8 cellular contexts compared by ENCODE assay signal in genomic region chr7:66758964-66759628, GRCh38. TPM values are rescaled to one million over a fixed set of nuclear protein-coding genes. Genes with fewer than 3 reads are reported as not detected.
DNase-seq lines count a peak whose midpoint lies in the region; ATAC-seq, FAIRE-seq and TF ChIP-seq lines count a peak whose summit lies in the region.

No MANE protein-coding gene starts in this region.

- TF ChIP-seq POLR2A in GM12892 (IDR thresholded peaks at IDR 0.05; ENCODE audit: low read depth, low read length) (no peak), IMR-90 (IDR thresholded peaks at IDR 0.05; ENCODE audit: low read depth, low read length) (no peak)

- H2BK5ac ChIP-seq in IMR-90 (ENCODE audit: low read depth, low read length, poor library complexity, severe bottlenecking): no peak overlapping the region

- H4K5ac ChIP-seq in IMR-90 (ENCODE audit: low read depth, low read length): no peak overlapping the region

- H3K27me3 ChIP-seq in IMR-90 (ENCODE audit: control insufficient read depth, insufficient read depth, low read length) (no peaks in the 10 kb centered on the region), mammary epithelial cell (ENCODE audit: insufficient read depth, low read length) (no peaks in the 10 kb centered on the region)

- no peak for TF ChIP-seq CTCF in IMR-90 (conservative IDR thresholded peaks at IDR 0.05; ENCODE audit: low read depth, low read length)
- TF ChIP-seq CTCF in mammary epithelial cell (conservative IDR thresholded peaks at IDR 0.05 in 1 of 2, IDR thresholded peaks at IDR 0.05 in 1 of 2; ENCODE audit: extremely low read depth in 1 of 2, insufficient read depth in 1 of 2, low read depth in 1 of 2, low read length in 2 of 2): no peak

- H3K14ac ChIP-seq in IMR-90 (replicated peaks; ENCODE audit: low read depth, low read length): no peak overlapping the region

- H3K4me3 ChIP-seq in IMR-90 (ENCODE audit: insufficient read depth, low read depth, low read length) (no peak overlapping the region), mammary epithelial cell (replicated peaks in 1 of 3; ENCODE audit: insufficient read depth in 1 of 3, low read depth in 2 of 3, low read length in 3 of 3) (no peak overlapping the region)

- H2AFZ ChIP-seq in IMR-90 (replicated peaks; ENCODE audit: low read length, poor library complexity): no peak overlapping the region
- no peak overlapping the region for H2AFZ ChIP-seq in mammary epithelial cell (ENCODE audit: low read depth, low read length)

- POLR2A ChIA-PET in IMR-90 (lab: Charles Lee; ENCODE audit: unreplicated experiment): no interaction called here

- peaks cover 32 to 75% of the 10 kb centered on the region in 2 experiments for H3K79me1 ChIP-seq in IMR-90 (ENCODE audit: low read depth in 1 of 2, low read length in 2 of 2)

- FAIRE-seq in GM12892 (lab: Jason Lieb, UNC): peak; percentile 33

- peaks cover 21% of the 10 kb centered on the region for H3K9me1 ChIP-seq in IMR-90 (ENCODE audit: insufficient read depth, low read length)

- H2AK5ac ChIP-seq in IMR-90 (ENCODE audit: low read depth, low read length): no peak overlapping the region

- H2AK9ac ChIP-seq in IMR-90 (replicated peaks; ENCODE audit: low read depth, low read length, poor library complexity): no peak overlapping the region

- CTCF ChIA-PET in IMR-90 (lab: Yijun Ruan, JAX) (no interaction called here), mammary epithelial cell (lab: Charles Lee; ENCODE audit: low non-redundant PET) (no interaction called here)

- H2BK20ac ChIP-seq in IMR-90 (ENCODE audit: low read depth, low read length): no peak overlapping the region

- H3K36me3 ChIP-seq in IMR-90 (ENCODE audit: control insufficient read depth, insufficient read depth, low read length) (peaks cover 6% of the 10 kb centered on the region), mammary epithelial cell (ENCODE audit: insufficient read depth, low read length) (peaks cover 1% of the 10 kb centered on the region)

- H3K18ac ChIP-seq in IMR-90 (ENCODE audit: low read depth, low read length): no peak overlapping the region

- H3K9me3 ChIP-seq in IMR-90 (ENCODE audit: control insufficient read depth, insufficient read depth, low read length): no peaks in the 10 kb centered on the region
- H3K9me3 ChIP-seq in mammary epithelial cell (replicated peaks; ENCODE audit: insufficient read depth, low read length): no peaks in the 10 kb centered on the region

- dilution Hi-C loops in IMR-90 (cut with HindIII; ENCODE audit: low sequenced_read_pairs, unreplicated experiment): no loop called here
- dilution Hi-C loops in mammary epithelial cell (cut with HindIII; ENCODE audit: low sequenced_read_pairs): no loop called here

- TF ChIP-seq RAD21 in IMR-90 (IDR thresholded peaks at IDR 0.05; ENCODE audit: low read length): no peak

- in situ Hi-C loops in IMR-90 (cut with MboI; ENCODE audit: low sequenced_read_pairs): no loop called here
- in situ Hi-C loops in mammary epithelial cell (cut with MboI; ENCODE audit: low sequenced_read_pairs in 2 of 2): no loop called here

- H3K23ac ChIP-seq in IMR-90 (ENCODE audit: low read depth, low read length): peak overlapping the region; percentile 38; the same call in 1 of the 2 replicates

- H3K56ac ChIP-seq in IMR-90 (ENCODE audit: extremely low read depth, insufficient read depth, low read length): no peak overlapping the region

- H3K4me1 ChIP-seq in IMR-90 (ENCODE audit: control insufficient read depth, insufficient read depth, low read length): peaks cover 2% of the 10 kb centered on the region
- H3K4me1 ChIP-seq in mammary epithelial cell (ENCODE audit: insufficient read depth, low read length): no peaks in the 10 kb centered on the region

- H2BK120ac ChIP-seq in IMR-90 (ENCODE audit: low read depth, low read length): no peak overlapping the region

- ATAC-seq in GM21528 (IDR thresholded peaks at IDR 0.05; ENCODE audit: low FRiP score, unreplicated experiment) (peak; percentile 68), IMR-90 (ENCODE audit: low read depth) (no peak), left ventricle myocardium superior (peak; percentile 38)

- no peak overlapping the region for H4K91ac ChIP-seq in IMR-90 (ENCODE audit: insufficient read depth, low read depth, low read length)

- H4K8ac ChIP-seq in IMR-90 (ENCODE audit: low read depth in 2 of 2, low read length in 2 of 2): no peak overlapping the region

- H3K9ac ChIP-seq in IMR-90 (ENCODE audit: low read depth, low read length) (no peak overlapping the region), mammary epithelial cell (ENCODE audit: insufficient read depth, low read length) (no peak overlapping the region)

- DNase-seq in GM12892 (ENCODE audit: insufficient read length) (no peak), IMR-90 (no peak), left ventricle myocardium superior (no peak), HUDEP-2 (lab: John Stamatoyannopoulos, UW; ENCODE audit: unreplicated experiment in 76 of 76) (no peak), mammary epithelial cell (no peak), NCI-H1105 (lab: John Stamatoyannopoulos, UW) (no peak), NCI-H748 treated with DMSO at 0.1 percent for 48 hours (lab: John Stamatoyannopoulos, UW) (no peak)

- no CpG with 5 or more reads among the region's 9 CpGs for WGBS in IMR-90 (ENCODE audit: extremely low coverage in 2 of 2, insufficient read length in 1 of 2), 2 experiments
- 86% methylated on average over 9 of the region's 9 CpGs for WGBS in mammary epithelial cell (ENCODE audit: low coverage, missing lambda C conversion rate)

- H3K4me2 ChIP-seq in IMR-90 (ENCODE audit: low read depth, low read length): no peak overlapping the region
- no peak overlapping the region for H3K4me2 ChIP-seq in mammary epithelial cell (ENCODE audit: insufficient read depth, low read depth, low read length)

- no peak overlapping the region for H2BK15ac ChIP-seq in IMR-90 (ENCODE audit: low read depth, low read length)

- peaks cover 96% of the 10 kb centered on the region for H3K79me2 ChIP-seq in mammary epithelial cell (ENCODE audit: insufficient read depth, low read length)

- intact Hi-C loops in IMR-90 (cut with micrococcal nuclease) (no loop called here), left ventricle myocardium superior (cut with micrococcal nuclease) (no loop called here), mammary epithelial cell (cut with micrococcal nuclease) (no loop called here)

- no peak overlapping the region for H3K4ac ChIP-seq in IMR-90 (ENCODE audit: low read depth, low read length)

- H4K20me1 ChIP-seq in IMR-90 (ENCODE audit: insufficient read depth, low read length) (peaks cover 74% of the 10 kb centered on the region), mammary epithelial cell (ENCODE audit: insufficient read depth, low read length) (no peaks in the 10 kb centered on the region)

- BruUV-seq in IMR-90 (replicated peaks; lab: Mats Ljungman, UMichigan) (no TSS peak), mammary epithelial cell (replicated peaks; lab: Mats Ljungman, UMichigan) (no TSS peak)

- H3K27ac ChIP-seq in IMR-90 (ENCODE audit: insufficient read depth, low read length): no peak overlapping the region
- no peak overlapping the region for H3K27ac ChIP-seq in mammary epithelial cell (ENCODE audit: insufficient read depth, low read depth, low read length)

TF ChIP-seq in IMR-90, 13 proteins besides CTCF, POLR2A, EP300 and RAD21:
- TF ChIP-seq ELK1 (IDR thresholded peaks at IDR 0.05; ENCODE audit: borderline replicate concordance, low read depth, low read length): no peak
- TF ChIP-seq NFE2L2 (IDR thresholded peaks at IDR 0.05; ENCODE audit: low read depth, low read length): no peak
- no peak for TF ChIP-seq USF2 (IDR thresholded peaks at IDR 0.05; ENCODE audit: low read depth, low read length)
- no peak for TF ChIP-seq SMC3 (IDR thresholded peaks at IDR 0.05; ENCODE audit: low read depth, low read length)
- TF ChIP-seq RFX5 (IDR thresholded peaks at IDR 0.05; ENCODE audit: low read depth, low read length): no peak
- no peak for TF ChIP-seq BHLHE40 (IDR thresholded peaks at IDR 0.05; ENCODE audit: low read depth, low read length)
- TF ChIP-seq FOS (IDR thresholded peaks at IDR 0.05; ENCODE audit: low read depth, low read length): no peak
- no peak for TF ChIP-seq MAZ (IDR thresholded peaks at IDR 0.05; ENCODE audit: borderline replicate concordance, low read depth, low read length)
- no peak for TF ChIP-seq MAFK (IDR thresholded peaks at IDR 0.05; ENCODE audit: low read depth, low read length)
- no peak for TF ChIP-seq CEBPB (IDR thresholded peaks at IDR 0.05; ENCODE audit: low read depth, low read length)
- no peak for TF ChIP-seq CHD1 (IDR thresholded peaks at IDR 0.05; ENCODE audit: low read depth, low read length)
- no peak for TF ChIP-seq MXI1 (IDR thresholded peaks at IDR 0.05; ENCODE audit: borderline replicate concordance, low read depth, low read length)
- TF ChIP-seq RCOR1 (IDR thresholded peaks at IDR 0.05; ENCODE audit: insufficient replicate concordance, low read length): no peak

RNA-seq across cellular contexts. Expression of gene RABGEF1, which starts 18.6 kb away (rescaled TPM):
- polyA plus RNA-seq in GM12892 (2012; ENCODE audit: missing spikeins): 24.2 TPM
- total RNA-seq in IMR-90 (2012; rRNA removed): 56.6 and 62.8 TPM in 2 replicates
- polyA plus RNA-seq in IMR-90 (2012; rRNA removed): 34.8 and 34.9 TPM in 2 replicates
- 10.0 and 16.1 TPM in 2 replicates for polyA plus RNA-seq in IMR-90 (2012; cell fraction: cytosol; rRNA removed)
- 16.5 and 73.5 TPM in 2 replicates for polyA plus RNA-seq in IMR-90 (2012; cell fraction: nucleus; rRNA removed; ENCODE audit: low replicate concordance)
- 17.6 TPM for total RNA-seq in left ventricle myocardium superior
- total RNA-seq in mammary epithelial cell: 10 to 100 TPM; 49.8 to 58.7 TPM
- polyA plus RNA-seq in mammary epithelial cell: 36.5 TPM
- polyA minus RNA-seq in mammary epithelial cell: 89.7 TPM
